19 cellular contexts compared by ENCODE assay signal in the genomic region with DNA sequence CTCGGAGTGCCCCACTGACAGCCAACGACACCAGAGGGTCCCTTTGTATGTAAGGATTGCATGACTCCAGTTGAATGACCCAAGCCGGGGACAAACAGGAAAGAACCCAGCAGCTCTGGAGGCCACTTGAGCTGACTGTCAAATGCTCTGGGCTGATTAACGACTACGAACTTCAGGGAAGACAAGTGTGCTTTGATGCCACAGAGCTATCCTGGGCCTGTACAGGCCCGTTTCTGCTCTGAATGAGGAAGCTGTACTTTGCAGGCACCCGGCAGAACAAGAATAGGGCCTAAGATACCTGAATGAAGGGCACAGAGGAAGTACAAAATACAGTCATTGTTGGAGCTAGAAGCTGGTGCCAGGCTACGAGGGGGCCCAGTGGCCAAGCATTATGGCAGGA.
DNase-seq lines count a peak whose midpoint lies in the region; ATAC-seq and TF ChIP-seq lines count a peak whose summit lies in the region.
"Had no signal": no experiment of that assay in that cellular context is flagged by ENCODE, and none has a peak within 500 bp of the region (broad histone marks: within the 10 kb centered on the region; RNA-seq: fewer than 3 reads in every experiment).

No MANE protein-coding gene starts in this region.

- TF ChIP-seq CTCF in epithelial cell of esophagus (IDR thresholded peaks at IDR 0.05; ENCODE audit: insufficient read depth, low read depth, low read length, missing control alignments): no peak
- TF ChIP-seq CTCF in type B pancreatic cell (conservative IDR thresholded peaks at IDR 0.05): no peak
- no peak for TF ChIP-seq CTCF in omental fat pad (IDR thresholded peaks at IDR 0.05)

- no peak overlapping the region for H3K4me3 Mint-ChIP-seq in type B pancreatic cell
- H3K4me3 Mint-ChIP-seq: activated CD4-positive, alpha-beta T cell treated with anti-CD3 and anti-CD28 coated beads for 36 hours; CD4-positive, CD25-positive, alpha-beta regulatory T cell; naive thymus-derived CD8-positive, alpha-beta T cell had no signal

- H3K27me3 Mint-ChIP-seq in type B pancreatic cell: no peaks in the 10 kb centered on the region
- H3K27me3 Mint-ChIP-seq: activated CD4-positive, alpha-beta T cell treated with anti-CD3 and anti-CD28 coated beads for 36 hours; CD4-positive, CD25-positive, alpha-beta regulatory T cell; naive thymus-derived CD8-positive, alpha-beta T cell had no signal

- no peak for ATAC-seq in HG03025 (IDR thresholded peaks at IDR 0.05; ENCODE audit: low FRiP score, unreplicated experiment)
- ATAC-seq in omental fat pad (ENCODE audit: low FRiP score): no peak
- ATAC-seq: activated CD4-positive, alpha-beta T cell treated with anti-CD3 and anti-CD28 coated beads for 36 hours; lower lobe of right lung; naive thymus-derived CD8-positive, alpha-beta T cell; stimulated activated naive CD8-positive, alpha-beta T cell treated with anti-CD3 and anti-CD28 coated beads, Interleukin-15, Interleukin-2, amounts not matched to agents 100 U/mL and 50 U/mL, for 24 hours had no signal

- H3K4me3 ChIP-seq in epithelial cell of esophagus (ENCODE audit: low read length): no peak overlapping the region
- H3K4me3 ChIP-seq: lower lobe of right lung, SJCRH30 had no signal

- H3K36me3 Mint-ChIP-seq in type B pancreatic cell: no peaks in the 10 kb centered on the region

- H3K9me3 Mint-ChIP-seq in type B pancreatic cell: peaks cover 5% of the 10 kb centered on the region
- H3K9me3 Mint-ChIP-seq: naive thymus-derived CD8-positive, alpha-beta T cell had no signal

- peak overlapping the region; percentile 70 for H3K27ac Mint-ChIP-seq in type B pancreatic cell
- H3K27ac Mint-ChIP-seq: activated CD4-positive, alpha-beta T cell treated with anti-CD3 and anti-CD28 coated beads for 36 hours; CD4-positive, CD25-positive, alpha-beta regulatory T cell; naive thymus-derived CD8-positive, alpha-beta T cell had no signal

- DNase-seq in NCI-H446 treated with DMSO at 0.1 percent for 48 hours (lab: John Stamatoyannopoulos, UW): peak; percentile 16
- no peak for DNase-seq in NCI-H446 (lab: John Stamatoyannopoulos, UW)
- peak; percentile 27 for DNase-seq in NCI-H69 (lab: John Stamatoyannopoulos, UW)
- DNase-seq in epithelial cell of esophagus (ENCODE audit: low read depth): peak; percentile 93
- no peak for DNase-seq in type B pancreatic cell (ENCODE audit: extremely low spot score, unreplicated experiment)
- DNase-seq in T-helper 9 cell: no peak
- no peak for DNase-seq in omental fat pad (ENCODE audit: low spot score)
- DNase-seq: ACHN; activated CD4-positive, alpha-beta T cell treated with anti-CD3 and anti-CD28 coated beads for 36 hours; activated naive CD4-positive, alpha-beta T cell treated with Interleukin-2 at 50 U/mL for 16 hours; CD4-positive, CD25-positive, alpha-beta regulatory T cell; dermis blood vessel endothelial cell; erythroblast; lower lobe of right lung; naive thymus-derived CD8-positive, alpha-beta T cell; NCI-H1694 treated with DMSO at 0.1 percent for 48 hours; SJCRH30; stimulated activated naive CD8-positive, alpha-beta T cell treated with anti-CD3 and anti-CD28 coated beads, Interleukin-15, Interleukin-2, amounts not matched to agents 100 U/mL and 50 U/mL, for 24 hours had no signal

- peaks cover 41% of the 10 kb centered on the region for H3K4me1 Mint-ChIP-seq in type B pancreatic cell (ENCODE audit: unreplicated experiment)
- H3K4me1 Mint-ChIP-seq: activated CD4-positive, alpha-beta T cell treated with anti-CD3 and anti-CD28 coated beads for 36 hours had no signal

Comparison
In these comparisons a context has a peak if more than half of its experiments do, and no peak if none do; other contexts are left out.
1. DNase-seq: peak in NCI-H446 treated with DMSO at 0.1 percent for 48 hours (single experiment), NCI-H69 (single experiment) and epithelial cell of esophagus (single experiment); none in NCI-H446 (0 of 2), type B pancreatic cell (single experiment), T-helper 9 cell (single experiment) and omental fat pad (single experiment).